In the genomic region with DNA sequence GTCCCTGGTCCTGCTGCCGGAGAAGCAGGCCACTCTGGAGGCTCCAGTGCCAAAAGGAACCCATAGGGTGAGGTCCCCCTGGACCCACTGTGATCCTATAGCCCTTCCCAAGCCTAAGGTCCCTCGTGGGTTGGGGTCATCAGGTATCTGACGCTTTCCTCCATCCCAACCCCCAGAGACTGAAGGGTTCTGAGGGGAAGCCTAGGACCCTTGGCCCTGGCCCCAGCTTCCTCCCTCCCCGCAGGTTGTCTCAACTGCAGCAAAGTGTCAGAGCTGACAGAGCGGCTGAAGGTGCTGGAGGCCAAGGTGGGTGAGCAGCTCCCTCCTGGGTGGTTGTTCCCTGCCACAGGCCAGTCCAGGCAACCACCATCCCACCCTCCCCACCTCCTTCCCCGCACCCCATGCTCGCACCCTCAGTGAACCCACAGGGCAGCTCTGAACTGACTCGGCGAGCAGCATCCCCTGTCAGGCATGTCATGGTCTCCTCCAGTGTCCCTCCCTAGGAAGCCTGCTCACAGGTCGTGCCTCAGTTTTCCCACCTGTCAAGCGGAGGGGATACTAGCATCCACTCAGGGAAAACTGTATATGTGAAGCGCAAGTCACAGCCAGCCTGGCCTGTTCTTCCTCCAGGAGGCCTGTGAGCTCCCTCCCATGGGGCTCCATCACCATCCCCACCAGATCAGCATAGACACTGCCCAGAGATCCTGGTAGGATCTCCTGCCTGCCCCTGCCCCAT, we compare ENCODE assay signal across 1 cellular context.
TF ChIP-seq lines count a peak whose summit lies in the region.

No MANE protein-coding gene starts in this region.

TF ChIP-seq in K562, 482 proteins besides CTCF, POLR2A, EP300 and RAD21:
- no peak for TF ChIP-seq ZNF280A (IDR thresholded peaks at IDR 0.05; ENCODE audit: low read depth, partially characterized antibody)
- 0 out of 2 replicates have a peak, but pooled peaks have one; percentile 1 for TF ChIP-seq POLR2G (IDR thresholded peaks at IDR 0.05; ENCODE audit: low read depth, low read length)
